8 cellular contexts compared by ENCODE assay signal in genomic region chr14:75578786-75579781, GRCh38. TPM values are rescaled to one million over a fixed set of nuclear protein-coding genes. Genes with fewer than 3 reads are reported as not detected.
DNase-seq lines count a peak whose midpoint lies in the region; ATAC-seq and TF ChIP-seq lines count a peak whose summit lies in the region.

No MANE protein-coding gene starts in this region.

- H3K36me3 ChIP-seq in MM.1S (replicated peaks; ENCODE audit: insufficient read depth, low read length) (no peaks in the 10 kb centered on the region), colonic mucosa (no peaks in the 10 kb centered on the region), transverse colon (no peaks in the 10 kb centered on the region)

- in situ Hi-C loops in transverse colon (cut with MboI; ENCODE audit: low pct_ligation_motif_present in 1 of 4, low pct_unique_long_range_greater_than_20kb in 1 of 4, low sequenced_read_pairs in 3 of 4), result loop anchor here in 3 of 4 donors (5.0 kb wide), 1 partner anchor 73 kb away; no protein-coding TSS in a partner anchor

- intact Hi-C loops in colonic mucosa (cut with DNase I), result loop anchor here (5.0 kb wide), 1 partner anchor 403 kb away; the partner anchor contains the start of gene TGFB3
- intact Hi-C loops in transverse colon (cut with DNase I; ENCODE audit: low total_unique reads), result loop anchor here (2.0 kb wide), 1 partner anchor 76 kb away; no protein-coding TSS in a partner anchor

- peak overlapping the region; percentile 57 for H3K4me3 ChIP-seq in MM.1S (ENCODE audit: low read length)
- peak overlapping the region; percentile 57 for H3K4me3 ChIP-seq in colonic mucosa
- H3K4me3 ChIP-seq in transverse colon, result peak overlapping the region; percentile 43 to 70 (median 47)

- TF ChIP-seq EP300 in transverse colon (IDR thresholded peaks at IDR 0.05; ENCODE audit: low read depth), result peak; percentile 90

- no peak overlapping the region for H3K27ac ChIP-seq in MM.1S (ENCODE audit: low read length)
- peak overlapping the region; percentile 83 for H3K27ac ChIP-seq in colonic mucosa
- H3K27ac ChIP-seq in transverse colon, result peak overlapping the region; percentile 83 to 89 (median 88)

- DNase-seq in NCI-H1694 treated with DMSO at 0.1 percent for 48 hours (lab: John Stamatoyannopoulos, UW) (peak; percentile 21), NCI-H1694 (lab: John Stamatoyannopoulos, UW) (no peak), MM.1S (no peak), colonic mucosa (peak; percentile 64), medulla oblongata (ENCODE audit: extremely low spot score) (peak; percentile 12), transverse colon (peak; percentile 80)

- peak; percentile 90 for TF ChIP-seq POLR2A in transverse colon (IDR thresholded peaks at IDR 0.05)

- no peak for TF ChIP-seq CTCF in MM.1S (IDR thresholded peaks at IDR 0.05; ENCODE audit: low read length)
- TF ChIP-seq CTCF in colonic mucosa (IDR thresholded peaks at IDR 0.05), result no peak
- TF ChIP-seq CTCF in transverse colon (IDR thresholded peaks at IDR 0.05), result peak in 3 of 5 experiments; percentile 30 to 38 (median 34)

- H4K20me1 ChIP-seq in MM.1S (ENCODE audit: insufficient read depth, low read length), result no peaks in the 10 kb centered on the region

- H3K79me2 ChIP-seq in MM.1S (ENCODE audit: low read length), result no peaks in the 10 kb centered on the region

- no peaks in the 10 kb centered on the region for H3K9me2 ChIP-seq in MM.1S (replicated peaks; ENCODE audit: insufficient read depth, low read length)

- no peaks in the 10 kb centered on the region for H3K9me3 ChIP-seq in MM.1S (replicated peaks; ENCODE audit: insufficient read depth, low read length)
- H3K9me3 ChIP-seq in colonic mucosa, result no peaks in the 10 kb centered on the region
- H3K9me3 ChIP-seq in transverse colon, result no peaks in the 10 kb centered on the region

- peak overlapping the region; percentile 89 for H3K4me2 ChIP-seq in MM.1S (ENCODE audit: low read depth, low read length)

- ATAC-seq in GM21528 (IDR thresholded peaks at IDR 0.05; ENCODE audit: low FRiP score, unreplicated experiment) (no peak), HG03095 (IDR thresholded peaks at IDR 0.05; ENCODE audit: unreplicated experiment) (no peak)

- H3K27me3 ChIP-seq in MM.1S (replicated peaks; ENCODE audit: insufficient read depth, low read length), result no peaks in the 10 kb centered on the region
- H3K27me3 ChIP-seq in colonic mucosa, result no peaks in the 10 kb centered on the region
- H3K27me3 ChIP-seq in transverse colon, result no peaks in the 10 kb centered on the region

- H3K9ac ChIP-seq in MM.1S (ENCODE audit: low read length) (no peak overlapping the region), colonic mucosa (ENCODE audit: low read depth in 2 of 2, low read length in 2 of 2) (peak overlapping the region; percentile 83 to 96)

- 0 out of 2 replicates have a peak overlapping the region, but pooled peaks have one; percentile 37 for H2AFZ ChIP-seq in MM.1S (ENCODE audit: low read length)

- WGBS in transverse colon (ENCODE audit: low coverage in 1 of 2), 2 donors, result 26 to 42% methylated on average over 6 to 31 of the region's 33 CpGs

- H3K4me1 ChIP-seq in MM.1S (ENCODE audit: low read length) (0 out of 2 replicates have a peak, but pooled peaks cover 3% of the 10 kb centered on the region), colonic mucosa (peaks cover 12% of the 10 kb centered on the region), transverse colon (peaks cover 0 to 33% (median 23%) of the 10 kb centered on the region in 4 donors)

- peaks cover 4% of the 10 kb centered on the region; the same call in 1 of the 2 replicates for H3F3A ChIP-seq in MM.1S (ENCODE audit: insufficient read depth, low read length)

RNA-seq across cellular contexts. Expression of gene FLVCR2, which starts 0.7 kb away (rescaled TPM):
- 10 to 100 TPM in 1 of 2 donors, 1 to 10 TPM in 1; 9.0 to 10.8 TPM for total RNA-seq in colonic mucosa
- total RNA-seq in transverse colon, result 10 to 100 TPM in 3 of 4 donors, 1 to 10 TPM in 1; 6.2 to 54.5 (median 45.0) TPM

RNA-seq across cellular contexts. Expression of gene BATF, which starts 56.8 kb away (rescaled TPM):
- total RNA-seq in colonic mucosa, result 1 to 10 TPM in 1 of 2 donors, under 1 TPM in 1; 0.77 to 1.3 TPM
- 1 to 10 TPM in 2 of 4 donors, not detected in 2; 2.7 TPM for total RNA-seq in transverse colon

Comparison
In these comparisons a context has a peak if more than half of its experiments do, and no peak if none do; other contexts are left out.
1. DNase-seq: peak in NCI-H1694 treated with DMSO at 0.1 percent for 48 hours (single experiment), colonic mucosa (single experiment), medulla oblongata (single experiment) and transverse colon (single experiment); none in NCI-H1694 (single experiment) and MM.1S (single experiment).
2. CTCF ChIP-seq: peak in transverse colon (3 of 5); none in MM.1S (single experiment) and colonic mucosa (single experiment).
3. Peak in every context shown above with its lines, with median percentiles within 50 percentile points of each other: H3K4me3 ChIP-seq.